In the genomic region with DNA sequence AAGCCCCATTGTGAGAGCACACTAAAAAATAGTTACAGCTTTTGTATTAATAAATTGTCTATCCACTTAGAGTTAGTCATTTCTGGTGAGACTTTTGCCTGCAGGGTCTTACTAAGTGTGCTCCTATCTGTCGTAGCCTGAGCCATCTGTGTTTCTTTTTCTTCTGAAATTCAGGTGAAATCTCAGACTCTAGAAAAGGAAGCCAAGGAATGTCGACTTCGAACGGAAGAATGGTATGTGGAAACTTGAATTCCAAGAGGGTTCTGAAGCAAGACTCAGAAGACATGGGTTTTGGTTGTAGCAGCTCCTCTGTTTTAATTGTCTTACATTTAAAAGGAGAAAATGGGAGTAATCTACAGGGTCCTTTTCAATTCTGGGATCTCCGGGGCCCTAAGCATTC, we compare ENCODE assay signal across 20 cellular contexts.
"Had no signal": no experiment of that assay in that cellular context is flagged by ENCODE, and none has a peak within 500 bp of the region (broad histone marks: within the 10 kb centered on the region; RNA-seq: fewer than 3 reads in every experiment).

No MANE protein-coding gene starts in this region.

- H3K27ac Mint-ChIP-seq: natural killer cell treated with Interleukin-12 subunit alpha and Interleukin-12 subunit beta and Interleukin-15 and Interleukin-18, amount 100 ng/mL, for 72 hours; stimulated activated naive B cell treated with anti-CD40 and anti-IgM and Interleukin-4, amounts not matched to agents 10 μg/mL and 1 μg/mL and 100 μg/mL, for 72 hours; stimulated activated naive CD8-positive, alpha-beta T cell treated with anti-CD3 and anti-CD28 coated beads, Interleukin-15, amount 100 ng/mL, for 72 hours; type B pancreatic cell had no signal

- FAIRE-seq: urothelium cell line had no signal

- H3K4me1 Mint-ChIP-seq: stimulated activated naive CD8-positive, alpha-beta T cell treated with anti-CD3 and anti-CD28 coated beads, Interleukin-15, amount 100 ng/mL, for 72 hours had no signal

- H3K9me3 ChIP-seq: psoas muscle, thoracic aorta had no signal

- H3K4me1 ChIP-seq: foreskin keratinocyte, psoas muscle had no signal

- ATAC-seq: foreskin keratinocyte; left lobe of liver; natural killer cell treated with Interleukin-12 subunit alpha and Interleukin-12 subunit beta and Interleukin-15 and Interleukin-18, amount 100 ng/mL, for 72 hours; psoas muscle; sciatic nerve; stimulated activated naive B cell treated with anti-CD40 and anti-IgM and Interleukin-4, amounts not matched to agents 10 μg/mL and 1 μg/mL and 100 μg/mL, for 72 hours; stimulated activated naive CD8-positive, alpha-beta T cell treated with anti-CD3 and anti-CD28 coated beads, Interleukin-15, amount 100 ng/mL, for 72 hours had no signal

- H3K4me3 ChIP-seq: psoas muscle, thoracic aorta had no signal

- H3K27ac ChIP-seq: epithelial cell of prostate, foreskin keratinocyte, psoas muscle, thoracic aorta had no signal

- H3K27me3 ChIP-seq: foreskin keratinocyte had no signal

- H3K4me3 Mint-ChIP-seq: natural killer cell treated with Interleukin-12 subunit alpha and Interleukin-12 subunit beta and Interleukin-15 and Interleukin-18, amount 100 ng/mL, for 72 hours; stimulated activated naive B cell treated with anti-CD40 and anti-IgM and Interleukin-4, amounts not matched to agents 10 μg/mL and 1 μg/mL and 100 μg/mL, for 72 hours; stimulated activated naive CD8-positive, alpha-beta T cell treated with anti-CD3 and anti-CD28 coated beads, Interleukin-15, amount 100 ng/mL, for 72 hours; type B pancreatic cell had no signal

- DNase-seq: caudate nucleus; cortex of kidney; effector memory CD4-positive, alpha-beta T cell; foreskin keratinocyte; head of caudate nucleus; hippocampal formation; mammary epithelial cell; midbrain; psoas muscle; stimulated activated CD4-positive, alpha-beta T cell treated with anti-CD3 and anti-CD28 coated beads, Interleukin-2, amount 100 ng/mL, for 24 hours; stimulated activated CD4-positive, alpha-beta T cell treated with anti-CD3 and anti-CD28 coated beads, Interleukin-4, amount 100 ng/mL, for 4 hours; stimulated activated naive B cell treated with anti-CD40 and anti-IgM and Interleukin-4, amounts not matched to agents 10 μg/mL and 1 μg/mL and 100 μg/mL, for 72 hours; stimulated activated naive CD8-positive, alpha-beta T cell treated with anti-CD3 and anti-CD28 coated beads, Interleukin-15, amount 100 ng/mL, for 72 hours had no signal

- H3K27me3 Mint-ChIP-seq: natural killer cell treated with Interleukin-12 subunit alpha and Interleukin-12 subunit beta and Interleukin-15 and Interleukin-18, amount 100 ng/mL, for 72 hours; stimulated activated naive B cell treated with anti-CD40 and anti-IgM and Interleukin-4, amounts not matched to agents 10 μg/mL and 1 μg/mL and 100 μg/mL, for 72 hours; stimulated activated naive CD8-positive, alpha-beta T cell treated with anti-CD3 and anti-CD28 coated beads, Interleukin-15, amount 100 ng/mL, for 72 hours; type B pancreatic cell had no signal

- H3K9me3 Mint-ChIP-seq: natural killer cell treated with Interleukin-12 subunit alpha and Interleukin-12 subunit beta and Interleukin-15 and Interleukin-18, amount 100 ng/mL, for 72 hours; stimulated activated naive B cell treated with anti-CD40 and anti-IgM and Interleukin-4, amounts not matched to agents 10 μg/mL and 1 μg/mL and 100 μg/mL, for 72 hours; stimulated activated naive CD8-positive, alpha-beta T cell treated with anti-CD3 and anti-CD28 coated beads, Interleukin-15, amount 100 ng/mL, for 72 hours; type B pancreatic cell had no signal
